8 cellular contexts compared by ENCODE assay signal in the genomic region with DNA sequence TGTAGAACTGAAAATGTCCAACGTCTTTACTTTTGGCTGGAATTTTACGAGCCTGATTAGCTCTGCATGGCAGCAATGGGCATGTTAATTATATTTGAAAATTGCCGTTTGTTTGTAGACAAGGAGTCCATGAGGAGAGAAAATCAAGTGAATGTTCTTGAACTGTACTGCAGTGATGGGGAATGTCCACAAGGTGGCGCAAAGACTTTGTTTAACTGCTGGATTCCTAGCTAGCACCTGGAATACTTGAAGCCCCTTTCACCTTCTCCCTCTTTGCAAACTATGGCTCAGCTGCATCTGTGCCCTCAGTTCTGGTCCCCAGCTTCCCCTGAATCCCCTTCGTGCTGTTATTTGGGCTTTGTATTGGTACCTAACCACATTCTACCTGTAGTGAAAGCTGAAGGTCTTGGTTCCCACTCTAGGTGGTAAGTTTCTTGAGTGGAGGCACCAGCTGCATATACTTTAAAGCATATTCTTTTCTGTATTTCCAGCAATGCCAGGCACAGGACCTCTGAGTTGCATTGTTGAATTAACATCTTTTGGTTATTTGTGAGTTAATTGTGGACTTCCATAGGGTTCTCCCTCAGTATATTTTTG. TPM values are rescaled to one million over a fixed set of nuclear protein-coding genes. Genes with fewer than 3 reads are reported as not detected.
DNase-seq lines count a peak whose midpoint lies in the region; TF ChIP-seq lines count a peak whose summit lies in the region.

No MANE protein-coding gene starts in this region.

- no peaks in the 10 kb centered on the region for H3K9me3 Mint-ChIP-seq in T-helper 2 cell treated with Interferon-gamma antibody and Interleukin-4, amounts not matched to agents 5 μg/mL and 100 μg/mL, for 36 hours

- no peak overlapping the region for H3K27ac ChIP-seq in smooth muscle cell (ENCODE audit: low read depth)

- H3K4me1 ChIP-seq in smooth muscle cell (ENCODE audit: low read depth): peaks cover 12% of the 10 kb centered on the region

- no peaks in the 10 kb centered on the region for H3K27me3 ChIP-seq in smooth muscle cell (ENCODE audit: low read depth)

- H3K36me3 Mint-ChIP-seq in T-helper 2 cell treated with Interferon-gamma antibody and Interleukin-4, amounts not matched to agents 5 μg/mL and 100 μg/mL, for 36 hours (ENCODE audit: low read depth): peaks cover 30% of the 10 kb centered on the region

- H3K27me3 Mint-ChIP-seq in T-helper 2 cell treated with Interferon-gamma antibody and Interleukin-4, amounts not matched to agents 5 μg/mL and 100 μg/mL, for 36 hours (ENCODE audit: low read depth): no peaks in the 10 kb centered on the region

- H3K27ac Mint-ChIP-seq in T-helper 2 cell treated with Interferon-gamma antibody and Interleukin-4, amounts not matched to agents 5 μg/mL and 100 μg/mL, for 36 hours: no peak overlapping the region

- H3K4me3 Mint-ChIP-seq in T-helper 2 cell treated with Interferon-gamma antibody and Interleukin-4, amounts not matched to agents 5 μg/mL and 100 μg/mL, for 36 hours: no peak overlapping the region

- peaks cover 29% of the 10 kb centered on the region for H3K4me1 Mint-ChIP-seq in T-helper 2 cell treated with Interferon-gamma antibody and Interleukin-4, amounts not matched to agents 5 μg/mL and 100 μg/mL, for 36 hours (ENCODE audit: low read depth)

- TF ChIP-seq CTCF in GM20000 (IDR thresholded peaks at IDR 0.05; ENCODE audit: extremely low read depth, missing control alignments): peak; percentile 77
- TF ChIP-seq CTCF in astrocyte of the spinal cord (IDR thresholded peaks at IDR 0.05; ENCODE audit: low read depth, low read length): peak; percentile 90
- peak; percentile 81 for TF ChIP-seq CTCF in smooth muscle cell (IDR thresholded peaks at IDR 0.05; ENCODE audit: borderline replicate concordance, insufficient read depth, poor library complexity, severe bottlenecking)

- H3K36me3 ChIP-seq in smooth muscle cell (ENCODE audit: low read depth): no peaks in the 10 kb centered on the region

- H3F3A ChIP-seq in smooth muscle cell (ENCODE audit: low read depth): peaks cover 4% of the 10 kb centered on the region

- no peaks in the 10 kb centered on the region for H3K79me2 ChIP-seq in smooth muscle cell (ENCODE audit: low read depth)

- no peak overlapping the region for H2AFZ ChIP-seq in smooth muscle cell (ENCODE audit: low read depth)

- no peak overlapping the region for H3K9ac ChIP-seq in smooth muscle cell (ENCODE audit: low read depth)

- H4K20me1 ChIP-seq in smooth muscle cell (ENCODE audit: low read depth): no peaks in the 10 kb centered on the region

- H3K4me2 ChIP-seq in smooth muscle cell: no peak overlapping the region

- DNase-seq in AG20443 (ENCODE audit: low spot score) (peak; percentile 67), GM20000 (ENCODE audit: low spot score) (peak; percentile 73), NCI-H1694 (lab: John Stamatoyannopoulos, UW) (peak; percentile 47), astrocyte of the spinal cord (ENCODE audit: low read depth, low spot score) (peak; percentile 72), hypothalamus (lab: John Stamatoyannopoulos, UW) (peak in 36 of 51 donors; percentile 4 to 75 (median 32)), smooth muscle cell (lab: John Stamatoyannopoulos, UW; ENCODE audit: unreplicated experiment) (no peak), 8988T (no peak)
- DNase-seq in T-helper 2 cell treated with Interferon-gamma antibody and Interleukin-4, amounts not matched to agents 5 μg/mL and 100 μg/mL, for 36 hours (ENCODE audit: low spot score): peak; percentile 34

- H3K9me3 ChIP-seq in smooth muscle cell (replicated peaks; ENCODE audit: low read depth): no peaks in the 10 kb centered on the region

- in situ Hi-C loops in astrocyte of the spinal cord (cut with HindIII; ENCODE audit: low sequenced_read_pairs): no loop called here

- H3K4me3 ChIP-seq in astrocyte of the spinal cord (ENCODE audit: low read depth, low read length) (no peak overlapping the region), smooth muscle cell (no peak overlapping the region)

- WGBS in smooth muscle cell (ENCODE audit: low lambda C conversion rate): 7% methylated on average over 5 of the region's 5 CpGs

RNA-seq across cellular contexts. Expression of a gene that starts 25.3 kb away (rescaled TPM):
- total RNA-seq in smooth muscle cell: 5.2 and 7.7 TPM in 2 replicates
- 3.9 and 9.4 TPM in 2 replicates for polyA plus RNA-seq in smooth muscle cell

Comparison
In these comparisons a context has a peak if more than half of its experiments do, and no peak if none do; other contexts are left out.
1. DNase-seq: peak in AG20443 (single experiment), GM20000 (single experiment), NCI-H1694 (single experiment), T-helper 2 cell treated with Interferon-gamma antibody and Interleukin-4, amounts not matched to agents 5 μg/mL and 100 μg/mL, for 36 hours (single experiment), astrocyte of the spinal cord (single experiment) and hypothalamus (36 of 51); none in smooth muscle cell (single experiment) and 8988T (single experiment).
2. Peak in every context shown above with its lines, with median percentiles within 50 percentile points of each other: CTCF ChIP-seq.